36 cellular contexts compared by ENCODE assay signal in genomic region chr16:19143241-19143640, GRCh38. TPM values are rescaled to one million over a fixed set of nuclear protein-coding genes. Genes with fewer than 3 reads are reported as not detected.
DNase-seq lines count a peak whose midpoint lies in the region; ATAC-seq, FAIRE-seq and TF ChIP-seq lines count a peak whose summit lies in the region.
"Had no signal": no experiment of that assay in that cellular context is flagged by ENCODE, and none has a peak within 500 bp of the region (broad histone marks: within the 10 kb centered on the region; RNA-seq: fewer than 3 reads in every experiment).

No MANE protein-coding gene starts in this region.

- H3K9me3 Mint-ChIP-seq in MCF 10A (ENCODE audit: unreplicated experiment) = peaks cover under 1% of the 10 kb centered on the region

- dilution Hi-C loops in keratinocyte (cut with MboI; ENCODE audit: extremely low pct_ligation_motif_present, low sequenced_read_pairs) = no loop called here

- H3K4me3 Mint-ChIP-seq in MCF 10A (ENCODE audit: unreplicated experiment) = no peak overlapping the region
- H3K4me3 Mint-ChIP-seq: activated CD4-positive, alpha-beta T cell treated with anti-CD3 and anti-CD28 coated beads for 36 hours; activated naive CD8-positive, alpha-beta T cell treated with anti-CD3 and anti-CD28 coated beads for 36 hours; HFFc6; naive thymus-derived CD8-positive, alpha-beta T cell had no signal

- no peaks in the 10 kb centered on the region for H3K9me1 ChIP-seq in keratinocyte (ENCODE audit: control insufficient read depth, extremely low read depth, insufficient read depth, low read length)

- POLR2A ChIA-PET in MCF 10A (lab: Yijun Ruan, JAX) = interaction anchor here (0.8 to 2.7 kb wide), 6 partner anchors 10 to 35 kb away, joined by 3 to 12 read pairs (median 4); no protein-coding TSS in a partner anchor

- FAIRE-seq in keratinocyte (lab: Jason Lieb, UNC) = peak; percentile 84
- FAIRE-seq: endometrium, GM12878, islet of Langerhans, small intestine had no signal

- H3K4me1 ChIP-seq in BE2C (peaks cover 10% of the 10 kb centered on the region; the same call in 1 of the 2 replicates), keratinocyte (ENCODE audit: control insufficient read depth, extremely low read depth, insufficient read depth, low read length) (peaks cover 24% of the 10 kb centered on the region), left lung (peaks cover 15 to 27% of the 10 kb centered on the region in 2 donors), tibial artery (peaks cover 0 to 15% (median 6%) of the 10 kb centered on the region in 4 donors)

- no peak for ATAC-seq in left lung
- ATAC-seq: activated CD4-positive, alpha-beta T cell treated with anti-CD3 and anti-CD28 coated beads for 36 hours; GM12878; left ventricle myocardium superior; naive thymus-derived CD8-positive, alpha-beta T cell had no signal

- H3K27me3 Mint-ChIP-seq in MCF 10A (ENCODE audit: insufficient read depth, unreplicated experiment) = no peaks in the 10 kb centered on the region

- WGBS in lower leg skin, 2 donors = 46 to 53% methylated on average over 7 of the region's 7 CpGs

- peak; percentile 48 for DNase-seq in BE2C
- peak; percentile 80 for DNase-seq in NCI-H69 (lab: John Stamatoyannopoulos, UW)
- DNase-seq in MCF 10A (ENCODE audit: unreplicated experiment) = peak; percentile 48
- DNase-seq in keratinocyte (ENCODE audit: low read depth, low spot score) = no peak
- DNase-seq in lower leg skin (ENCODE audit: low spot score in 2 of 2) = no peak
- DNase-seq in left lung = no peak
- no peak for DNase-seq in stimulated activated CD4-positive, alpha-beta T cell treated with anti-CD3 and anti-CD28 coated beads, Interleukin-4, amount 100 ng/mL, for 4 hours
- DNase-seq in tibial artery = no peak
- DNase-seq: activated CD4-positive, alpha-beta T cell treated with anti-CD3 and anti-CD28 coated beads for 36 hours; activated CD8-positive, alpha-beta memory T cell treated with anti-CD3 and anti-CD28 coated beads for 24 hours; activated effector memory CD4-positive, alpha-beta T cell treated with anti-CD3 and anti-CD28 coated beads, Interleukin-2, amount 50 U/mL, for 16 hours; activated naive CD8-positive, alpha-beta T cell treated with anti-CD3 and anti-CD28 coated beads for 36 hours; aorta; central memory CD4-positive, alpha-beta T cell; COR-L47; dermis blood vessel endothelial cell; GM23248; HFFc6; Kasumi-1; left ventricle myocardium superior; midbrain; naive thymus-derived CD8-positive, alpha-beta T cell; NCI-H1048; NCI-H1694; NCI-H2171 treated with DMSO at 0.1 percent for 48 hours; NCI-H524 treated with DMSO at 0.1 percent for 48 hours; RPMI8226; small intestine; stimulated activated CD8-positive, alpha-beta memory T cell treated with anti-CD3 and anti-CD28 coated beads, Interleukin-4, amount 100 ng/mL, for 48 hours; stomach; transverse colon had no signal

- no peak overlapping the region for H3K9ac ChIP-seq in keratinocyte (ENCODE audit: control insufficient read depth, extremely low read depth, insufficient read depth, low read length)
- H3K9ac ChIP-seq: BLaER1 treated with 17β-estradiol and CSF1 and Interleukin-3, amounts not matched to agents 10 nM and 100 nM; GM23248 had no signal

- no TSS peak for BruUV-seq in MCF 10A (replicated peaks; lab: Mats Ljungman, UMichigan)

- H4K20me1 ChIP-seq in keratinocyte (ENCODE audit: control insufficient read depth, extremely low read depth, insufficient read depth, low read length) = no peaks in the 10 kb centered on the region
- H4K20me1 ChIP-seq: BLaER1 treated with 17β-estradiol and CSF1 and Interleukin-3, amounts not matched to agents 10 nM and 100 nM had no signal

- TF ChIP-seq POLR2A in lower leg skin (IDR thresholded peaks at IDR 0.05) = no peak

- CTCF ChIA-PET in MCF 10A (lab: Yijun Ruan, JAX) = interaction anchor here (1.3 to 2.5 kb wide), 2 partner anchors 58 to 275 kb away, joined by 4 to 14 read pairs; partner anchors contain the start of gene TMC5

- TF ChIP-seq CTCF in BE2C (IDR thresholded peaks at IDR 0.05; ENCODE audit: low read depth, low read length) = no peak
- no peak for TF ChIP-seq CTCF in MCF 10A (IDR thresholded peaks at IDR 0.05; ENCODE audit: unreplicated experiment)
- TF ChIP-seq CTCF in keratinocyte (optimal IDR thresholded peaks at IDR 0.05 in 1 of 3, IDR thresholded peaks at IDR 0.05 in 1 of 3, conservative IDR thresholded peaks at IDR 0.05 in 1 of 3; ENCODE audit: extremely low read depth in 1 of 3, insufficient read depth in 2 of 3, low read length in 3 of 3) = no peak
- TF ChIP-seq CTCF in lower leg skin (IDR thresholded peaks at IDR 0.05) = no peak
- TF ChIP-seq CTCF in left lung (IDR thresholded peaks at IDR 0.05) = no peak
- TF ChIP-seq CTCF in tibial artery (IDR thresholded peaks at IDR 0.05) = no peak

- H3K27ac ChIP-seq in keratinocyte (ENCODE audit: control insufficient read depth, insufficient read depth, low read length) (no peak overlapping the region), left lung (no peak overlapping the region), tibial artery (no peak overlapping the region)
- H3K27ac ChIP-seq: BLaER1 treated with 17β-estradiol and CSF1 and Interleukin-3, amounts not matched to agents 10 nM and 100 nM; GM23248; stomach; transverse colon had no signal

- H3K4me2 ChIP-seq in keratinocyte (ENCODE audit: control insufficient read depth, extremely low read depth, insufficient read depth, low read depth, low read length) = peak overlapping the region; percentile 42
- H3K4me2 ChIP-seq: BLaER1 treated with 17β-estradiol and CSF1 and Interleukin-3, amounts not matched to agents 10 nM and 100 nM had no signal

- no peak overlapping the region for H3K4me3 ChIP-seq in BE2C (ENCODE audit: low read depth, low read length)
- H3K4me3 ChIP-seq in keratinocyte (ENCODE audit: control insufficient read depth in 2 of 3, extremely low read depth in 1 of 3, insufficient read depth in 2 of 3, low read depth in 1 of 3, low read length in 3 of 3) = no peak overlapping the region
- no peak overlapping the region for H3K4me3 ChIP-seq in lower leg skin (ENCODE audit: low read depth, poor library complexity, severe bottlenecking)
- H3K4me3 ChIP-seq in left lung = no peak overlapping the region
- no peak overlapping the region for H3K4me3 ChIP-seq in tibial artery
- H3K4me3 ChIP-seq: BLaER1 treated with 17β-estradiol and CSF1 and Interleukin-3, amounts not matched to agents 10 nM and 100 nM; GM12878; GM23248; stomach; transverse colon had no signal

- intact Hi-C loops in MCF 10A (cut with micrococcal nuclease) = no loop called here
- intact Hi-C loops in lower leg skin (cut with DNase I; ENCODE audit: low total_unique reads) = no loop called here
- intact Hi-C loops in left lung (cut with DNase I) = no loop called here
- intact Hi-C loops in tibial artery (cut with DNase I; ENCODE audit: low total_unique reads) = no loop called here

- H3K79me2 ChIP-seq in keratinocyte (ENCODE audit: control insufficient read depth, insufficient read depth, low read length) = no peaks in the 10 kb centered on the region

- no peak overlapping the region for H2AFZ ChIP-seq in keratinocyte (ENCODE audit: control insufficient read depth, low read length)
- H2AFZ ChIP-seq: GM23248 had no signal

- H3K4me1 Mint-ChIP-seq in MCF 10A (ENCODE audit: insufficient read depth, unreplicated experiment) = peaks cover 36% of the 10 kb centered on the region
- H3K4me1 Mint-ChIP-seq: activated CD4-positive, alpha-beta T cell treated with anti-CD3 and anti-CD28 coated beads for 36 hours; activated naive CD8-positive, alpha-beta T cell treated with anti-CD3 and anti-CD28 coated beads for 36 hours; naive thymus-derived CD8-positive, alpha-beta T cell had no signal

- H3K27ac Mint-ChIP-seq in MCF 10A (ENCODE audit: low read depth, unreplicated experiment) = no peak overlapping the region
- H3K27ac Mint-ChIP-seq: activated CD4-positive, alpha-beta T cell treated with anti-CD3 and anti-CD28 coated beads for 36 hours; activated naive CD8-positive, alpha-beta T cell treated with anti-CD3 and anti-CD28 coated beads for 36 hours; HFFc6 had no signal

- no peaks in the 10 kb centered on the region for H3K9me3 ChIP-seq in BE2C
- H3K9me3 ChIP-seq in keratinocyte (ENCODE audit: control insufficient read depth, low read depth, low read length) = no peaks in the 10 kb centered on the region
- H3K9me3 ChIP-seq in left lung = no peaks in the 10 kb centered on the region
- no peaks in the 10 kb centered on the region for H3K9me3 ChIP-seq in tibial artery
- H3K9me3 ChIP-seq: transverse colon had no signal

- no peaks in the 10 kb centered on the region for H3K36me3 Mint-ChIP-seq in MCF 10A (ENCODE audit: insufficient read depth, unreplicated experiment)
- H3K36me3 Mint-ChIP-seq: activated naive CD8-positive, alpha-beta T cell treated with anti-CD3 and anti-CD28 coated beads for 36 hours; naive thymus-derived CD8-positive, alpha-beta T cell had no signal

- H3K36me3 ChIP-seq in BE2C = no peaks in the 10 kb centered on the region
- no peaks in the 10 kb centered on the region for H3K36me3 ChIP-seq in keratinocyte (ENCODE audit: control insufficient read depth in 2 of 2, extremely low read depth in 1 of 2, insufficient read depth in 2 of 2, low read length in 2 of 2)
- no peaks in the 10 kb centered on the region for H3K36me3 ChIP-seq in left lung
- no peaks in the 10 kb centered on the region for H3K36me3 ChIP-seq in tibial artery
- H3K36me3 ChIP-seq: BLaER1 treated with 17β-estradiol and CSF1 and Interleukin-3, amounts not matched to agents 10 nM and 100 nM; stomach; transverse colon had no signal

- H3K27me3 ChIP-seq in BE2C = no peaks in the 10 kb centered on the region
- no peaks in the 10 kb centered on the region for H3K27me3 ChIP-seq in keratinocyte (ENCODE audit: control insufficient read depth, extremely low read depth, insufficient read depth, low read length)
- no peaks in the 10 kb centered on the region for H3K27me3 ChIP-seq in left lung
- H3K27me3 ChIP-seq in tibial artery = no peaks in the 10 kb centered on the region
- H3K27me3 ChIP-seq: BLaER1 treated with 17β-estradiol and CSF1 and Interleukin-3, amounts not matched to agents 10 nM and 100 nM; stomach; transverse colon had no signal

RNA-seq across cellular contexts. Expression of gene SYT17, which starts 24.8 kb away (rescaled TPM):
- 1.5 TPM for polyA plus RNA-seq in BE2C (2012; ENCODE audit: insufficient read depth, insufficient read length, low read depth)
- total RNA-seq in MCF 10A (2022) (not detected in 2 replicates), lower leg skin (1 to 10 TPM; 3.7 to 9.0 (median 4.8) TPM), left lung (10 to 100 TPM; 12.3 to 26.3 TPM)
- polyA plus RNA-seq in keratinocyte = 0.04 to 0.23 TPM in 2 of 3 replicates, not detected in the other
- polyA plus RNA-seq in keratinocyte (2011; ENCODE audit: low read depth) = not detected
- 0.03 and 0.09 TPM in 2 replicates for polyA plus RNA-seq in keratinocyte (2011; cell fraction: cytosol; rRNA removed)
- polyA plus RNA-seq in keratinocyte (2011; cell fraction: nucleus; rRNA removed) = 0.19 and 0.23 TPM in 2 replicates
- polyA plus RNA-seq in keratinocyte (2012; ENCODE audit: low replicate concordance) = not detected in 2 replicates
- 0.10 TPM in 1 of 3 replicates, not detected in the others for polyA minus RNA-seq in keratinocyte
- not detected for polyA minus RNA-seq in keratinocyte (2011; cell fraction: cytosol; rRNA and poly(A)+ RNA removed)
- not detected in 2 replicates for polyA minus RNA-seq in keratinocyte (2011; cell fraction: nucleus; rRNA and poly(A)+ RNA removed)
- total RNA-seq: activated CD4-positive, alpha-beta T cell treated with anti-CD3 and anti-CD28 coated beads for 36 hours; GM23248; HFFc6; T-helper 2 cell treated with Interferon-gamma antibody and Interleukin-4, amounts not matched to agents 100 ng/mL and 5 ng/mL, for 36 hours had no signal
- polyA plus RNA-seq: GM23248; naive thymus-derived CD8-positive, alpha-beta T cell had no signal

RNA-seq across cellular contexts. Expression of gene ITPRIPL2, which starts 29.5 kb away (rescaled TPM):
- polyA plus RNA-seq in BE2C (2012; ENCODE audit: insufficient read depth, insufficient read length, low read depth) = 1.4 TPM
- total RNA-seq in MCF 10A (2022) (49.3 and 53.7 TPM in 2 replicates), lower leg skin (10 to 100 TPM; 57.3 to 61.0 (median 58.1) TPM), left lung (10 to 100 TPM; 67.6 to 82.7 TPM)
- polyA plus RNA-seq in keratinocyte = 4.9 to 6.6 TPM (median 5.9 TPM) in 3 replicates
- polyA plus RNA-seq in keratinocyte (2011; ENCODE audit: low read depth) = 0.82 TPM
- 4.1 and 6.0 TPM in 2 replicates for polyA plus RNA-seq in keratinocyte (2011; cell fraction: cytosol; rRNA removed)
- polyA plus RNA-seq in keratinocyte (2011; cell fraction: nucleus; rRNA removed) = 12.5 and 14.1 TPM in 2 replicates
- 1.7 and 7.6 TPM in 2 replicates for polyA plus RNA-seq in keratinocyte (2012; ENCODE audit: low replicate concordance)
- polyA minus RNA-seq in keratinocyte = 5.4 to 7.6 TPM (median 5.7 TPM) in 3 replicates
- 16.3 TPM for polyA minus RNA-seq in keratinocyte (2011; cell fraction: cytosol; rRNA and poly(A)+ RNA removed)
- polyA minus RNA-seq in keratinocyte (2011; cell fraction: nucleus; rRNA and poly(A)+ RNA removed) = 18.9 and 23.2 TPM in 2 replicates

Comparison
In these comparisons a context has a peak if more than half of its experiments do, and no peak if none do; other contexts are left out.
1. DNase-seq: peak in BE2C (single experiment), NCI-H69 (single experiment) and MCF 10A (single experiment); none in keratinocyte (single experiment), lower leg skin (0 of 2), left lung (0 of 2), stimulated activated CD4-positive, alpha-beta T cell treated with anti-CD3 and anti-CD28 coated beads, Interleukin-4, amount 100 ng/mL, for 4 hours (0 of 2) and tibial artery (0 of 2).